In the genomic region with DNA sequence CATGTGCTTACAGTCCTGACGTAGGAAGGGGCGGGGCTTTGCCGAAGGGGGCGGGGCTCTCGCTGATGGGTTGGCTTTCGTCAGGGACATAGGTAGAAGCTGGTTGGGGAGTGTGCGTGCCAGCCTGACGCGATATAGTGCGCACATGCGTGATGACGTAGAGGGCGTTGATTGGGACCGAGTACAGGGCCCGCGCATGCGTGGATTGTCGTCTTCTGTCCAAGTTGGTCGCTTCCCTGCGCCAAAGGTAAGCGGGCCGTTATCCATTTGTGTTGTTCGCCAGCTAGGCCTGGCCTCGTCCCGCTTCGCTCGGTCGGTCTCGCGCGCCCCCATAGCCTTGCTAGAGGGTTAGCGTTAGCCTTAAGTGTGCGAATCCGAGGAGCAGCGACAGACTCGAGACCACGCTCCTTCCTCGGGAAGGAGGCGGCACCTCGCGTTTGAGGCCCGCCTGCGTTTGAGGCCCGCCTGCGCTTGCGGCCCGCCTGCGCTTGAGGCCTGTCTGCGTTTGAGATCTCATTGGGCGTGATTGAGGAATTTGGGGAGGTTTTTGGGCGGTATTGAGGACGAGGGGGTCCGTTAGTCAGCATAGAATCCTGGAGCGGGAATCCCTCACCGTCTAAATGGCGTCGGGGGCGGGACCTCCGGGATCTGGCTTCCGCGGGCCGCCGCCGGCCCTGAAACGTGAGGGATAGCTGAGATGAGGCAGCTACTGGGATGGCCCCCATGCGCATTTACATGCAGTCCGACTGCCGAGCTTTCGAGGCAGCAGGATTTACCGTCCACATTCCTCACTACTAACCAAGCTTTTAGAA, we compare ENCODE assay signal across 1 cellular context.
TF ChIP-seq lines count a peak whose summit lies in the region.

XRCC6 (plus strand) TSS at position 197 of the 812 bp plus-strand sequence. CDS start 710 bp downstream, outside the sequence.

TF ChIP-seq in WTC11, 78 proteins besides CTCF, POLR2A, EP300 and RAD21 (continued from another document and continues in another):
- TF ChIP-seq, protein P1, sequence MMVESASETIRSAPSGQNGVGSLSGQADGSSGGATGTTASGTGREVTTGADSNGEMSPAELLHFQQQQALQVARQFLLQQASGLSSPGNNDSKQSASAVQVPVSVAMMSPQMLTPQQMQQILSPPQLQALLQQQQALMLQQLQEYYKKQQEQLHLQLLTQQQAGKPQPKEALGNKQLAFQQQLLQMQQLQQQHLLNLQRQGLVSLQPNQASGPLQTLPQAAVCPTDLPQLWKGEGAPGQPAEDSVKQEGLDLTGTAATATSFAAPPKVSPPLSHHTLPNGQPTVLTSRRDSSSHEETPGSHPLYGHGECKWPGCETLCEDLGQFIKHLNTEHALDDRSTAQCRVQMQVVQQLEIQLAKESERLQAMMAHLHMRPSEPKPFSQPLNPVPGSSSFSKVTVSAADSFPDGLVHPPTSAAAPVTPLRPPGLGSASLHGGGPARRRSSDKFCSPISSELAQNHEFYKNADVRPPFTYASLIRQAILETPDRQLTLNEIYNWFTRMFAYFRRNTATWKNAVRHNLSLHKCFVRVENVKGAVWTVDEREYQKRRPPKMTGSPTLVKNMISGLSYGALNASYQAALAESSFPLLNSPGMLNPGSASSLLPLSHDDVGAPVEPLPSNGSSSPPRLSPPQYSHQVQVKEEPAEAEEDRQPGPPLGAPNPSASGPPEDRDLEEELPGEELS (CRISPR knock-in tag; IDR thresholded peaks at IDR 0.05) = peak; percentile 82
- TF ChIP-seq ZNF263 (CRISPR knock-in tag; IDR thresholded peaks at IDR 0.05; ENCODE audit: low read depth) = no peak
- no peak for TF ChIP-seq OVOL2 (CRISPR knock-in tag; IDR thresholded peaks at IDR 0.05; ENCODE audit: borderline replicate concordance)
- TF ChIP-seq ZNF512 (CRISPR knock-in tag; IDR thresholded peaks at IDR 0.05; ENCODE audit: borderline replicate concordance) = no peak
- TF ChIP-seq, protein P2, sequence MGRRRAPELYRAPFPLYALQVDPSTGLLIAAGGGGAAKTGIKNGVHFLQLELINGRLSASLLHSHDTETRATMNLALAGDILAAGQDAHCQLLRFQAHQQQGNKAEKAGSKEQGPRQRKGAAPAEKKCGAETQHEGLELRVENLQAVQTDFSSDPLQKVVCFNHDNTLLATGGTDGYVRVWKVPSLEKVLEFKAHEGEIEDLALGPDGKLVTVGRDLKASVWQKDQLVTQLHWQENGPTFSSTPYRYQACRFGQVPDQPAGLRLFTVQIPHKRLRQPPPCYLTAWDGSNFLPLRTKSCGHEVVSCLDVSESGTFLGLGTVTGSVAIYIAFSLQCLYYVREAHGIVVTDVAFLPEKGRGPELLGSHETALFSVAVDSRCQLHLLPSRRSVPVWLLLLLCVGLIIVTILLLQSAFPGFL (CRISPR knock-in tag; IDR thresholded peaks at IDR 0.05; ENCODE audit: borderline replicate concordance) = no peak
- TF ChIP-seq IRF2 (CRISPR knock-in tag; IDR thresholded peaks at IDR 0.05; ENCODE audit: borderline replicate concordance, low read depth) = no peak
- TF ChIP-seq, protein P3, sequence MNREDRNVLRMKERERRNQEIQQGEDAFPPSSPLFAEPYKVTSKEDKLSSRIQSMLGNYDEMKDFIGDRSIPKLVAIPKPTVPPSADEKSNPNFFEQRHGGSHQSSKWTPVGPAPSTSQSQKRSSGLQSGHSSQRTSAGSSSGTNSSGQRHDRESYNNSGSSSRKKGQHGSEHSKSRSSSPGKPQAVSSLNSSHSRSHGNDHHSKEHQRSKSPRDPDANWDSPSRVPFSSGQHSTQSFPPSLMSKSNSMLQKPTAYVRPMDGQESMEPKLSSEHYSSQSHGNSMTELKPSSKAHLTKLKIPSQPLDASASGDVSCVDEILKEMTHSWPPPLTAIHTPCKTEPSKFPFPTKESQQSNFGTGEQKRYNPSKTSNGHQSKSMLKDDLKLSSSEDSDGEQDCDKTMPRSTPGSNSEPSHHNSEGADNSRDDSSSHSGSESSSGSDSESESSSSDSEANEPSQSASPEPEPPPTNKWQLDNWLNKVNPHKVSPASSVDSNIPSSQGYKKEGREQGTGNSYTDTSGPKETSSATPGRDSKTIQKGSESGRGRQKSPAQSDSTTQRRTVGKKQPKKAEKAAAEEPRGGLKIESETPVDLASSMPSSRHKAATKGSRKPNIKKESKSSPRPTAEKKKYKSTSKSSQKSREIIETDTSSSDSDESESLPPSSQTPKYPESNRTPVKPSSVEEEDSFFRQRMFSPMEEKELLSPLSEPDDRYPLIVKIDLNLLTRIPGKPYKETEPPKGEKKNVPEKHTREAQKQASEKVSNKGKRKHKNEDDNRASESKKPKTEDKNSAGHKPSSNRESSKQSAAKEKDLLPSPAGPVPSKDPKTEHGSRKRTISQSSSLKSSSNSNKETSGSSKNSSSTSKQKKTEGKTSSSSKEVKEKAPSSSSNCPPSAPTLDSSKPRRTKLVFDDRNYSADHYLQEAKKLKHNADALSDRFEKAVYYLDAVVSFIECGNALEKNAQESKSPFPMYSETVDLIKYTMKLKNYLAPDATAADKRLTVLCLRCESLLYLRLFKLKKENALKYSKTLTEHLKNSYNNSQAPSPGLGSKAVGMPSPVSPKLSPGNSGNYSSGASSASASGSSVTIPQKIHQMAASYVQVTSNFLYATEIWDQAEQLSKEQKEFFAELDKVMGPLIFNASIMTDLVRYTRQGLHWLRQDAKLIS (CRISPR knock-in tag; IDR thresholded peaks at IDR 0.05; ENCODE audit: borderline replicate concordance) = no peak
- peak; percentile 81; the same call in 1 of the 2 replicates for TF ChIP-seq TCF7 (CRISPR knock-in tag; IDR thresholded peaks at IDR 0.05; ENCODE audit: low read depth)
- peak; percentile 79 for TF ChIP-seq SP1 (CRISPR knock-in tag; conservative IDR thresholded peaks at IDR 0.05)
- no peak for TF ChIP-seq GRHL2 (CRISPR knock-in tag; IDR thresholded peaks at IDR 0.05; ENCODE audit: insufficient replicate concordance, severe bottlenecking)
- no peak for TF ChIP-seq ATF6 (CRISPR knock-in tag; IDR thresholded peaks at IDR 0.05)
- no peak for TF ChIP-seq NR2C2 (CRISPR knock-in tag; IDR thresholded peaks at IDR 0.05)
- no peak for TF ChIP-seq HMGA2 (CRISPR knock-in tag; IDR thresholded peaks at IDR 0.05)
- peak; percentile 84 for TF ChIP-seq NFE2L1 (CRISPR knock-in tag; IDR thresholded peaks at IDR 0.05)
- 0 out of 2 replicates have a peak, but pooled peaks have one; percentile 53 for TF ChIP-seq TEAD4 (CRISPR knock-in tag; IDR thresholded peaks at IDR 0.05)
- no peak for TF ChIP-seq ZNF396 (CRISPR knock-in tag; IDR thresholded peaks at IDR 0.05; ENCODE audit: borderline replicate concordance)
- peak; percentile 87; the same call in 1 of the 2 replicates for TF ChIP-seq JUN (CRISPR knock-in tag; IDR thresholded peaks at IDR 0.05)
- peak; percentile 13; the same call in 1 of the 2 replicates for TF ChIP-seq USF2 (CRISPR knock-in tag; IDR thresholded peaks at IDR 0.05)
- TF ChIP-seq, protein P4, sequence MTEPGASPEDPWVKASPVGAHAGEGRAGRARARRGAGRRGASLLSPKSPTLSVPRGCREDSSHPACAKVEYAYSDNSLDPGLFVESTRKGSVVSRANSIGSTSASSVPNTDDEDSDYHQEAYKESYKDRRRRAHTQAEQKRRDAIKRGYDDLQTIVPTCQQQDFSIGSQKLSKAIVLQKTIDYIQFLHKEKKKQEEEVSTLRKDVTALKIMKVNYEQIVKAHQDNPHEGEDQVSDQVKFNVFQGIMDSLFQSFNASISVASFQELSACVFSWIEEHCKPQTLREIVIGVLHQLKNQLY (CRISPR knock-in tag; IDR thresholded peaks at IDR 0.05) = no peak
- no peak for TF ChIP-seq CDX4 (CRISPR knock-in tag; IDR thresholded peaks at IDR 0.05; ENCODE audit: borderline replicate concordance)
- TF ChIP-seq ZNF138 (CRISPR knock-in tag; conservative IDR thresholded peaks at IDR 0.05) = no peak
- 0 out of 2 replicates have a peak, but pooled peaks have one; percentile 58 for TF ChIP-seq E2F5 (CRISPR knock-in tag; IDR thresholded peaks at IDR 0.05)
- no peak for TF ChIP-seq ATF2 (CRISPR knock-in tag; IDR thresholded peaks at IDR 0.05; ENCODE audit: borderline replicate concordance, low read depth)
- no peak for TF ChIP-seq ZNF281 (CRISPR knock-in tag; IDR thresholded peaks at IDR 0.05)
- TF ChIP-seq, protein P5, sequence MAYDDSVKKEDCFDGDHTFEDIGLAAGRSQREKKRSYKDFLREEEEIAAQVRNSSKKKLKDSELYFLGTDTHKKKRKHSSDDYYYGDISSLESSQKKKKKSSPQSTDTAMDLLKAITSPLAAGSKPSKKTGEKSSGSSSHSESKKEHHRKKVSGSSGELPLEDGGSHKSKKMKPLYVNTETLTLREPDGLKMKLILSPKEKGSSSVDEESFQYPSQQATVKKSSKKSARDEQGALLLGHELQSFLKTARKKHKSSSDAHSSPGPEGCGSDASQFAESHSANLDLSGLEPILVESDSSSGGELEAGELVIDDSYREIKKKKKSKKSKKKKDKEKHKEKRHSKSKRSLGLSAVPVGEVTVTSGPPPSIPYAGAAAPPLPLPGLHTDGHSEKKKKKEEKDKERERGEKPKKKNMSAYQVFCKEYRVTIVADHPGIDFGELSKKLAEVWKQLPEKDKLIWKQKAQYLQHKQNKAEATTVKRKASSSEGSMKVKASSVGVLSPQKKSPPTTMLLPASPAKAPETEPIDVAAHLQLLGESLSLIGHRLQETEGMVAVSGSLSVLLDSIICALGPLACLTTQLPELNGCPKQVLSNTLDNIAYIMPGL (CRISPR knock-in tag; IDR thresholded peaks at IDR 0.05) = no peak; the same call in 1 of the 2 replicates
